In genomic region chr11:46333129-46333947, GRCh38 we compare ENCODE assay signal across 8 cellular contexts. TPM values are rescaled to one million over a fixed set of nuclear protein-coding genes. Genes with fewer than 3 reads are reported as not detected.
DNase-seq lines count a peak whose midpoint lies in the region; ATAC-seq and TF ChIP-seq lines count a peak whose summit lies in the region.

No MANE protein-coding gene starts in this region.

- POLR2A ChIA-PET in MCF 10A (lab: Yijun Ruan, JAX) = no interaction called here

- H3K9me3 ChIP-seq in breast epithelium = no peaks in the 10 kb centered on the region
- no peaks in the 10 kb centered on the region for H3K9me3 ChIP-seq in iPS-18c (ENCODE audit: control insufficient read depth, insufficient read depth, low read length)
- H3K9me3 ChIP-seq in thoracic aorta = no peaks in the 10 kb centered on the region

- peaks cover 27% of the 10 kb centered on the region for H3K4me1 Mint-ChIP-seq in MCF 10A (ENCODE audit: insufficient read depth, unreplicated experiment)
- peaks cover 78% of the 10 kb centered on the region for H3K4me1 Mint-ChIP-seq in activated naive CD4-positive, alpha-beta T cell treated with anti-CD3 and anti-CD28 coated beads for 36 hours (ENCODE audit: low read depth)

- no peak for TF ChIP-seq CTCF in breast epithelium (IDR thresholded peaks at IDR 0.05)
- TF ChIP-seq CTCF in MCF 10A (IDR thresholded peaks at IDR 0.05; ENCODE audit: unreplicated experiment) = no peak
- no peak for TF ChIP-seq CTCF in thoracic aorta (IDR thresholded peaks at IDR 0.05)

- peak overlapping the region; percentile 38 to 65 (median 53) for H3K4me3 ChIP-seq in breast epithelium
- H3K4me3 ChIP-seq in iPS-18c (ENCODE audit: insufficient read depth, low read depth, low read length) = peak overlapping the region; percentile 61
- H3K4me3 ChIP-seq in thoracic aorta = peak overlapping the region; percentile 73

- no peak for DNase-seq in breast epithelium (ENCODE audit: low spot score in 2 of 2)
- no peak for DNase-seq in MCF 10A (ENCODE audit: unreplicated experiment)
- DNase-seq in activated naive CD4-positive, alpha-beta T cell treated with anti-CD3 and anti-CD28 coated beads for 36 hours = peak; percentile 62
- DNase-seq in thoracic aorta (ENCODE audit: low spot score) = no peak
- no peak for DNase-seq in NOMO-1 treated with dmso at 0.1 percent for 144 hours (lab: John Stamatoyannopoulos, UW; ENCODE audit: unreplicated experiment)
- DNase-seq in NCI-H524 treated with DMSO at 0.1 percent for 48 hours (lab: John Stamatoyannopoulos, UW) = no peak

- peaks cover 29% of the 10 kb centered on the region for H3K27me3 Mint-ChIP-seq in MCF 10A (ENCODE audit: insufficient read depth, unreplicated experiment)
- no peaks in the 10 kb centered on the region for H3K27me3 Mint-ChIP-seq in activated naive CD4-positive, alpha-beta T cell treated with anti-CD3 and anti-CD28 coated beads for 36 hours (ENCODE audit: low read depth)

- CTCF ChIA-PET in MCF 10A (lab: Yijun Ruan, JAX) = interaction anchor here (1.0 kb wide), 1 partner anchor 18 kb away, joined by 8 read pairs; no protein-coding TSS in a partner anchor
- CTCF ChIA-PET in activated naive CD4-positive, alpha-beta T cell treated with anti-CD3 and anti-CD28 coated beads for 36 hours (lab: Charles Lee) = interaction anchor here (0.5 to 12.0 kb wide), 5 partner anchors 13 to 94 kb away, joined by 3 to 148 read pairs (median 9); partner anchors contain the start of gene DGKZ

- no TSS peak for BruUV-seq in MCF 10A (replicated peaks; lab: Mats Ljungman, UMichigan)

- intact Hi-C loops in breast epithelium (cut with DNase I; ENCODE audit: low total_unique reads) = no loop called here
- intact Hi-C loops in MCF 10A (cut with micrococcal nuclease) = no loop called here
- intact Hi-C loops in activated naive CD4-positive, alpha-beta T cell treated with anti-CD3 and anti-CD28 coated beads for 36 hours (cut with micrococcal nuclease) = no loop called here

- H3K4me3 Mint-ChIP-seq in MCF 10A (ENCODE audit: unreplicated experiment) = no peak overlapping the region
- peak overlapping the region; percentile 80 for H3K4me3 Mint-ChIP-seq in activated naive CD4-positive, alpha-beta T cell treated with anti-CD3 and anti-CD28 coated beads for 36 hours

- no peak overlapping the region for H3K27ac Mint-ChIP-seq in MCF 10A (ENCODE audit: low read depth, unreplicated experiment)
- H3K27ac Mint-ChIP-seq in activated naive CD4-positive, alpha-beta T cell treated with anti-CD3 and anti-CD28 coated beads for 36 hours = peak overlapping the region; percentile 65

- H3K36me3 Mint-ChIP-seq in MCF 10A (ENCODE audit: insufficient read depth, unreplicated experiment) = peaks cover under 1% of the 10 kb centered on the region
- H3K36me3 Mint-ChIP-seq in activated naive CD4-positive, alpha-beta T cell treated with anti-CD3 and anti-CD28 coated beads for 36 hours (ENCODE audit: low read depth) = no peaks in the 10 kb centered on the region

- no peak overlapping the region for H3K27ac ChIP-seq in breast epithelium
- H3K27ac ChIP-seq in thoracic aorta = no peak overlapping the region

- H3K27me3 ChIP-seq in breast epithelium (peaks cover 0 to 18% of the 10 kb centered on the region in 2 donors), thoracic aorta (replicated peaks; ENCODE audit: insufficient read depth) (peaks cover 14% of the 10 kb centered on the region)

- H3K4me1 ChIP-seq in breast epithelium (no peaks in the 10 kb centered on the region), thoracic aorta (ENCODE audit: control insufficient read depth in 1 of 2, low read depth in 2 of 2) (peaks cover 6 to 15% of the 10 kb centered on the region in 2 donors)

- no peak for ATAC-seq in thoracic aorta (ENCODE audit: insufficient number of reproducible peaks, low FRiP score, low read depth)
- no peak for ATAC-seq in GM18907 (IDR thresholded peaks at IDR 0.05; ENCODE audit: unreplicated experiment)

- H3K36me3 ChIP-seq in breast epithelium (no peaks in the 10 kb centered on the region), thoracic aorta (no peaks in the 10 kb centered on the region)

- H3K9me3 Mint-ChIP-seq in MCF 10A (ENCODE audit: unreplicated experiment) = no peaks in the 10 kb centered on the region
- H3K9me3 Mint-ChIP-seq in activated naive CD4-positive, alpha-beta T cell treated with anti-CD3 and anti-CD28 coated beads for 36 hours = no peaks in the 10 kb centered on the region

- TF ChIP-seq POLR2A in breast epithelium (IDR thresholded peaks at IDR 0.05) = no peak

RNA-seq across cellular contexts. Expression of gene DGKZ, which starts 13.9 kb away (rescaled TPM):
- 10 to 100 TPM; 42.3 to 46.5 (median 46.2) TPM for total RNA-seq in breast epithelium
- total RNA-seq in MCF 10A (2022) = 52.8 and 57.9 TPM in 2 replicates
- 10 to 100 TPM; 82.9 to 89.2 TPM for total RNA-seq in activated naive CD4-positive, alpha-beta T cell treated with anti-CD3 and anti-CD28 coated beads for 36 hours
- 10 to 100 TPM; 40.6 to 68.2 TPM for total RNA-seq in thoracic aorta

RNA-seq across cellular contexts. Expression of gene MDK, which starts 48.1 kb away (rescaled TPM):
- total RNA-seq in breast epithelium (100 to 1,000 TPM in 1 of 3 donors, 10 to 100 TPM in 2; 20.5 to 115 (median 54.7) TPM), MCF 10A (2022) (0.49 and 1.8 TPM in 2 replicates), thoracic aorta (10 to 100 TPM; 13.5 to 21.0 TPM)
- total RNA-seq in activated naive CD4-positive, alpha-beta T cell treated with anti-CD3 and anti-CD28 coated beads for 36 hours = 1 to 10 TPM; 2.9 to 4.6 TPM

RNA-seq across cellular contexts. Expression of gene CREB3L1, which starts 55.9 kb away (rescaled TPM):
- total RNA-seq in breast epithelium (1 to 10 TPM; 1.6 to 5.1 (median 2.0) TPM), MCF 10A (2022) (not detected in 2 replicates), thoracic aorta (1 to 10 TPM; 3.0 to 7.6 TPM)
- total RNA-seq in activated naive CD4-positive, alpha-beta T cell treated with anti-CD3 and anti-CD28 coated beads for 36 hours = under 1 TPM; 0.12 TPM

RNA-seq across cellular contexts. Expression of gene CHRM4, which starts 58.2 kb away (rescaled TPM):
- total RNA-seq in breast epithelium (1 to 10 TPM in 1 of 3 donors, under 1 TPM in 1, not detected in 1; 0.66 to 1.1 TPM), MCF 10A (2022) (not detected in 2 replicates), thoracic aorta (1 to 10 TPM in 1 of 2 donors, not detected in 1; 1.8 TPM)
- total RNA-seq in activated naive CD4-positive, alpha-beta T cell treated with anti-CD3 and anti-CD28 coated beads for 36 hours = not detected
